Comparison of ENCODE assay signal across 1 cellular context in genomic region chr18:8450013-8450412, GRCh38.
TF ChIP-seq lines count a peak whose summit lies in the region.

No MANE protein-coding gene starts in this region.

TF ChIP-seq in IMR-90, 13 proteins besides CTCF, POLR2A, EP300 and RAD21 (continued from another document):
- TF ChIP-seq RCOR1 (IDR thresholded peaks at IDR 0.05; ENCODE audit: insufficient replicate concordance, low read length) = no peak
- no peak for TF ChIP-seq CEBPB (IDR thresholded peaks at IDR 0.05; ENCODE audit: low read depth, low read length)
- no peak for TF ChIP-seq MAFK (IDR thresholded peaks at IDR 0.05; ENCODE audit: low read depth, low read length)
- no peak for TF ChIP-seq FOS (IDR thresholded peaks at IDR 0.05; ENCODE audit: low read depth, low read length)
TF ChIP-seq in IMR-90: peak in this region for 0.
